17 cellular contexts compared by ENCODE assay signal in the genomic region with DNA sequence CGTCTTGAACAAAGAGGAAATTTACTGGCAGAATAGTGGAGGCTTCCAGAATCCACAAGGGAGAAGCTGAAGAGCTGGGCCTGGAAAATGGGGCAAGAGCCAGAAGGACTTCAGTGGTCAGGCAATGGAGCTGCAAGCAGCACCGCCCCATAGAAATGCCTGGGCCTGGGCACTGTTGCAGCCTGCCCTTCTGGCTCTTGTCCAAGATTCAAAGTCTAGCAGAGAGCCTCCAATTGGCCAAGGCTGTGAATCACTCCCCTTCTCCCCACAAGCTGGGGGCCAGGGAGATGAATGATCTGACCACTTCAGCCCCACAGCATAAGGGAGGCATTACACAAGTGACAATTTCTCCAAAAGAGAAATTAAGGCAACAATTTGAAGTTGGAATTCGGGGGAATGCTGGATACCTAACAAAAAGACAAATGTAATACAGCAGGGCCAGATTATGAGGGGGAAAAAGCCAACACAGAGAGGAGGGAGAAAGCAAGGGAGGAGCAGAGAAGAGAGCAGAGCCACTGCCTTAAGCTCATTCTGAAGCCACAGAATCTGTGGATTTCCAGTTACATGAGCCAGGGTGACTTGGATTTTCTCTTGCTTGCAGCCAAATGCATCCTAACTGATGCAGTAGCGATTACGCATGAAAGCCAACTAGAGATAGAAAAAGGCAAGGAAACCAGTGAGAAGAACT.
A peak's percentile ranks its signal among the peaks of the same experiment; 100 is the strongest.
DNase-seq lines count a peak whose midpoint lies in the region; ATAC-seq, FAIRE-seq and TF ChIP-seq lines count a peak whose summit lies in the region.
"Had no signal": no experiment of that assay in that cellular context is flagged by ENCODE, and none has a peak within 500 bp of the region (broad histone marks: within the 10 kb centered on the region; RNA-seq: fewer than 3 reads in every experiment).

No MANE protein-coding gene starts in this region.

- FAIRE-seq in small intestine (lab: Jason Lieb, UNC), result no peak

- H3K4me3 Mint-ChIP-seq in chondrocyte (ENCODE audit: unreplicated experiment), result no peak overlapping the region

- H3K27me3 Mint-ChIP-seq in chondrocyte (ENCODE audit: low read depth), result no peaks in the 10 kb centered on the region

- no peak overlapping the region for H3K27ac Mint-ChIP-seq in chondrocyte (ENCODE audit: unreplicated experiment)

- no peaks in the 10 kb centered on the region for H3K27me3 ChIP-seq in small intestine (ENCODE audit: control insufficient read depth in 2 of 2, insufficient read depth in 2 of 2, low read length in 2 of 2)
- H3K27me3 ChIP-seq: stomach had no signal

- DNase-seq in DMS53 (lab: John Stamatoyannopoulos, UW), result peak; percentile 8
- DNase-seq in DMS53 treated with DMSO at 0.1 percent for 48 hours (lab: John Stamatoyannopoulos, UW; ENCODE audit: unreplicated experiment), result no peak
- peak; percentile 30 to 64 for DNase-seq in SHP77 (lab: John Stamatoyannopoulos, UW)
- DNase-seq in fibroblast of pulmonary artery (ENCODE audit: low read depth), result peak; percentile 27
- DNase-seq in small intestine, result peak; percentile 82
- no peak for DNase-seq in chondrocyte (ENCODE audit: low spot score)
- no peak for DNase-seq in activated effector memory CD4-positive, alpha-beta T cell treated with anti-CD3 and anti-CD28 coated beads, Interleukin-2, amount 50 U/mL, for 16 hours
- DNase-seq: Caco-2; dermis blood vessel endothelial cell; lower lobe of right lung; MM.1S; NCI-H510A treated with DMSO at 0.1 percent for 48 hours; stimulated activated CD4-positive, alpha-beta T cell treated with anti-CD3 and anti-CD28 coated beads, Interleukin-4, amount 100 ng/mL, for 24 hours; stomach had no signal

- H3K36me3 ChIP-seq in small intestine (ENCODE audit: control insufficient read depth in 2 of 2, insufficient read depth in 2 of 2, low read length in 2 of 2), result no peaks in the 10 kb centered on the region
- H3K36me3 ChIP-seq: lower lobe of right lung, stomach had no signal

- no peak for TF ChIP-seq POLR2A in GM18505 (IDR thresholded peaks at IDR 0.05; ENCODE audit: borderline replicate concordance, extremely low read depth, insufficient read depth, insufficient read length)

- no peaks in the 10 kb centered on the region for H3K4me1 ChIP-seq in small intestine (ENCODE audit: control insufficient read depth in 2 of 2, insufficient read depth in 1 of 2, low read depth in 1 of 2, low read length in 1 of 2)
- H3K4me1 ChIP-seq: Caco-2, lower lobe of right lung, parathyroid adenoma, stomach had no signal

- H3K27ac ChIP-seq in small intestine (ENCODE audit: low read depth in 1 of 2, low read length in 1 of 2), result no peak overlapping the region
- H3K27ac ChIP-seq: 22Rv1, lower lobe of right lung, parathyroid adenoma, stomach had no signal

- H3K4me3 ChIP-seq in fibroblast of pulmonary artery (replicated peaks; ENCODE audit: low read depth, low read length) (no peak overlapping the region), small intestine (ENCODE audit: low read depth in 1 of 2, low read length in 2 of 2) (no peak overlapping the region)
- H3K4me3 ChIP-seq: lower lobe of right lung, stomach had no signal

- H3K9me3 Mint-ChIP-seq in chondrocyte (ENCODE audit: low read depth), result peaks cover 17% of the 10 kb centered on the region

- WGBS in small intestine, 3 donors, result 77 to 80% (median 78%) methylated on average over 5 of the region's 5 CpGs

- no peak for ATAC-seq in GM18505 (IDR thresholded peaks at IDR 0.05; ENCODE audit: unreplicated experiment)

- H3K36me3 Mint-ChIP-seq in chondrocyte (ENCODE audit: low read depth), result peaks cover 9% of the 10 kb centered on the region

- TF ChIP-seq CTCF in fibroblast of pulmonary artery (IDR thresholded peaks at IDR 0.05; ENCODE audit: low read length, missing control alignments) (no peak), chondrocyte (IDR thresholded peaks at IDR 0.05) (no peak)

- H3K4me1 Mint-ChIP-seq in chondrocyte (ENCODE audit: low read depth), result no peaks in the 10 kb centered on the region

- no peaks in the 10 kb centered on the region for H3K9me3 ChIP-seq in small intestine (ENCODE audit: control insufficient read depth, low read depth)
- H3K9me3 ChIP-seq: Caco-2 had no signal

Comparison
In these comparisons a context has a peak if more than half of its experiments do, and no peak if none do; other contexts are left out.
1. DNase-seq: peak in DMS53 (single experiment), SHP77 (2 of 2), fibroblast of pulmonary artery (single experiment) and small intestine (single experiment); none in DMS53 treated with DMSO at 0.1 percent for 48 hours (single experiment), chondrocyte (single experiment) and activated effector memory CD4-positive, alpha-beta T cell treated with anti-CD3 and anti-CD28 coated beads, Interleukin-2, amount 50 U/mL, for 16 hours (single experiment).